23 cellular contexts compared by ENCODE assay signal in genomic region chr6:38164131-38164481, GRCh38.
DNase-seq lines count a peak whose midpoint lies in the region; ATAC-seq, FAIRE-seq and TF ChIP-seq lines count a peak whose summit lies in the region.
"Had no signal": no experiment of that assay in that cellular context is flagged by ENCODE, and none has a peak within 500 bp of the region (broad histone marks: within the 10 kb centered on the region; RNA-seq: fewer than 3 reads in every experiment).

No MANE protein-coding gene starts in this region.

- DNase-seq in Right ventricle myocardium inferior (ENCODE audit: missing footprints): peak; percentile 18
- no peak for DNase-seq in heart left ventricle
- no peak for DNase-seq in endothelial cell (ENCODE audit: low spot score)
- DNase-seq in nephron progenitor cell: no peak
- DNase-seq in foreskin keratinocyte: no peak
- no peak for DNase-seq in stimulated activated CD4-positive, alpha-beta T cell treated with anti-CD3 and anti-CD28 coated beads, Interleukin-15, amount 100 ng/mL, for 24 hours
- no peak for DNase-seq in NCI-H345 (lab: John Stamatoyannopoulos, UW)
- no peak for DNase-seq in HTR-8/SVneo (ENCODE audit: insufficient read length, low spot score)
- DNase-seq: AML-193; C1 segment of cervical spinal cord; CD8-positive, alpha-beta T cell; DMS153; GM23248; HCEC 1CT; MG63; NCI-H1417; NCI-H1694 treated with DMSO at 0.1 percent for 48 hours; NCI-H2081 treated with DMSO at 0.1 percent for 48 hours; NCI-H446 treated with DMSO at 0.1 percent for 48 hours; NCI-H526 treated with DMSO at 0.1 percent for 48 hours; OCI-M1; Right ventricle myocardium superior had no signal

- H3K27me3 Mint-ChIP-seq in endothelial cell (ENCODE audit: unreplicated experiment) (peaks cover 29% of the 10 kb centered on the region), nephron progenitor cell (ENCODE audit: low read depth, poor library complexity) (peaks cover 5% of the 10 kb centered on the region)

- H3K27ac ChIP-seq in heart left ventricle (no peak overlapping the region), foreskin keratinocyte (no peak overlapping the region)
- H3K27ac ChIP-seq: GM23248 had no signal

- peaks cover 21% of the 10 kb centered on the region for H3K36me3 Mint-ChIP-seq in endothelial cell (ENCODE audit: low read depth, unreplicated experiment)
- peaks cover 29% of the 10 kb centered on the region for H3K36me3 Mint-ChIP-seq in nephron progenitor cell (ENCODE audit: low read depth)

- no peaks in the 10 kb centered on the region for H3K36me3 ChIP-seq in heart left ventricle
- H3K36me3 ChIP-seq: MG63 had no signal

- H3K27me3 ChIP-seq in heart left ventricle: no peaks in the 10 kb centered on the region
- H3K27me3 ChIP-seq in foreskin keratinocyte: no peaks in the 10 kb centered on the region
- H3K27me3 ChIP-seq: MG63 had no signal

- ATAC-seq in Right ventricle myocardium inferior (no peak), heart left ventricle (no peak), foreskin keratinocyte (no peak)
- ATAC-seq: CD8-positive, alpha-beta T cell had no signal

- H3K27ac Mint-ChIP-seq in endothelial cell (ENCODE audit: unreplicated experiment) (peak overlapping the region; percentile 12), nephron progenitor cell (peak overlapping the region; percentile 2)

- intact Hi-C loops in Right ventricle myocardium inferior (cut with DNase I) (no loop called here), heart left ventricle (cut with DNase I) (no loop called here)

- 84 to 86% (median 85%) methylated on average over 6 of the region's 6 CpGs for WGBS in heart left ventricle, 4 donors

- FAIRE-seq in HTR-8/SVneo (lab: Jason Lieb, UNC): no peak
- FAIRE-seq: GM12891 had no signal

- H3K4me1 ChIP-seq in heart left ventricle (peaks cover 0 to 8% (median 0%) of the 10 kb centered on the region in 12 donors), foreskin keratinocyte (no peaks in the 10 kb centered on the region)

- H3K4me3 Mint-ChIP-seq in endothelial cell (ENCODE audit: unreplicated experiment): no peak overlapping the region
- H3K4me3 Mint-ChIP-seq in nephron progenitor cell: no peak overlapping the region
- H3K4me3 Mint-ChIP-seq: CD8-positive, alpha-beta T cell had no signal

- peaks cover 11% of the 10 kb centered on the region for H3K4me1 Mint-ChIP-seq in endothelial cell (ENCODE audit: unreplicated experiment)
- peaks cover 23% of the 10 kb centered on the region for H3K4me1 Mint-ChIP-seq in nephron progenitor cell

- peaks cover 0 to 6% (median 0%) of the 10 kb centered on the region in 12 donors for H3K9me3 ChIP-seq in heart left ventricle
- H3K9me3 ChIP-seq: MG63 had no signal

- TF ChIP-seq POLR2A in heart left ventricle (IDR thresholded peaks at IDR 0.05): no peak

- H3K9me3 Mint-ChIP-seq in endothelial cell (ENCODE audit: unreplicated experiment): no peaks in the 10 kb centered on the region
- peaks cover 4% of the 10 kb centered on the region for H3K9me3 Mint-ChIP-seq in nephron progenitor cell

- no peak overlapping the region for H3K4me3 ChIP-seq in heart left ventricle
- H3K4me3 ChIP-seq: MG63 had no signal

- TF ChIP-seq CTCF in heart left ventricle (IDR thresholded peaks at IDR 0.05) (no peak), endothelial cell (IDR thresholded peaks at IDR 0.05; ENCODE audit: unreplicated experiment) (no peak), nephron progenitor cell (IDR thresholded peaks at IDR 0.05) (no peak), foreskin keratinocyte (conservative IDR thresholded peaks at IDR 0.05) (no peak)
